In the genomic region with DNA sequence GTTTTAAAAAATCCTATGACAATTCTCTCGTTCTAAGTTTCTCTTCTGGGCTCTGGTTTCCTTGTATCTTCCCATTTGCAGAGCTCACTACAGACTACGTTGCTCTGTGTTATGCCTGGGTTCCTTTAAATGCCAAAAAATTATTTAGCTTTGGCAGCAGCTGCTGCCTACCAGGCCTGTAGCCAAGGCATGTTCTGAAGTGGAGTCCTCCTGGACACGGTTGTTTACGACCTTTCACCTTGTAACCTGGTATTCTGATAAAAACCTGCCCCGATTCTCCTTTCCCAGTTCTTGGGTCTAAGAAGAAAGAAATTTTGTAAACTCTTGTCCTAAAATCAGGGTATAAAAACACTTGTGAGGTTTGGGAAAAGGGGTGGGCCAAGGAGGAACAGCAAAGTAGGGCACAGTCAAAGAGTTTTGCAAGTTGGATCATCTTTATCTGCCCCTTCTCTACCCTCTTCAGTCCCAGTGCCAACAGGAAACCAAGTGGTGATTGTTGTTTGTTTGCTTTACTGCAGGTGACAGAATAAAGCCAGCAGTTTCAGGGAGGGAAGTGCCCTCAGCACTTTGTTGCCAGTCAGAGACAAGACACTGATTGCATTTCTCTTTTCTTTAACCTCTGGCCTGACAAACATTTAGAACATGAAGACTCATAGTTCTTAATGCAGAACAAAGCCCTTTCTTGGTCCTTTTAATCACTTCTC, we compare ENCODE assay signal across 8 cellular contexts. TPM values are rescaled to one million over a fixed set of nuclear protein-coding genes. Genes with fewer than 3 reads are reported as not detected.
DNase-seq lines count a peak whose midpoint lies in the region; ATAC-seq and TF ChIP-seq lines count a peak whose summit lies in the region.

No MANE protein-coding gene starts in this region.

- no peaks in the 10 kb centered on the region for H3K9me3 Mint-ChIP-seq in activated naive CD4-positive, alpha-beta T cell treated with anti-CD3 and anti-CD28 coated beads, Interleukin-2, amount 50 U/mL, for 72 hours
- no peaks in the 10 kb centered on the region for H3K9me3 Mint-ChIP-seq in type B pancreatic cell

- H3K4me3 Mint-ChIP-seq in type B pancreatic cell: peak overlapping the region; percentile 52

- TF ChIP-seq CTCF in type B pancreatic cell (conservative IDR thresholded peaks at IDR 0.05): no peak

- peaks cover 22 to 28% of the 10 kb centered on the region in 2 donors for H3K36me3 Mint-ChIP-seq in activated naive CD4-positive, alpha-beta T cell treated with anti-CD3 and anti-CD28 coated beads, Interleukin-2, amount 50 U/mL, for 72 hours
- peaks cover 12% of the 10 kb centered on the region for H3K36me3 Mint-ChIP-seq in type B pancreatic cell

- H3K27ac Mint-ChIP-seq in activated naive CD4-positive, alpha-beta T cell treated with anti-CD3 and anti-CD28 coated beads, Interleukin-2, amount 50 U/mL, for 72 hours: peak overlapping the region; percentile 90 to 96
- peak overlapping the region; percentile 74 for H3K27ac Mint-ChIP-seq in type B pancreatic cell

- ATAC-seq in activated naive CD4-positive, alpha-beta T cell treated with anti-CD3 and anti-CD28 coated beads, Interleukin-2, amount 50 U/mL, for 72 hours: no peak
- ATAC-seq in left lobe of liver (peak; percentile 66), HG02970 (IDR thresholded peaks at IDR 0.05; ENCODE audit: low FRiP score, unreplicated experiment) (no peak)

- H3K4me1 Mint-ChIP-seq in type B pancreatic cell (ENCODE audit: unreplicated experiment): peaks cover 33% of the 10 kb centered on the region

- DNase-seq in activated gamma-delta T cell treated with Interleukin-2 at 50 U/mL for 16 hours: peak; percentile 54
- no peak for DNase-seq in activated gamma-delta T cell (lab: John Stamatoyannopoulos, UW)
- no peak for DNase-seq in activated naive CD4-positive, alpha-beta T cell treated with anti-CD3 and anti-CD28 coated beads, Interleukin-2, amount 50 U/mL, for 72 hours (ENCODE audit: low spot score in 2 of 2)
- peak; percentile 84 for DNase-seq in left lobe of liver (ENCODE audit: low spot score)
- no peak for DNase-seq in type B pancreatic cell (ENCODE audit: extremely low spot score, unreplicated experiment)
- no peak for DNase-seq in GM19238 (ENCODE audit: insufficient read length, low spot score)
- DNase-seq in NCI-H82 (lab: John Stamatoyannopoulos, UW): no peak

- H3K27me3 Mint-ChIP-seq in type B pancreatic cell: no peaks in the 10 kb centered on the region

RNA-seq across cellular contexts. Expression of gene TXNIP, which starts 3.1 kb away (rescaled TPM):
- 100 to 1,000 TPM in 1 of 2 donors, 10 to 100 TPM in 1; 67.9 to 120 TPM for total RNA-seq in activated naive CD4-positive, alpha-beta T cell treated with anti-CD3 and anti-CD28 coated beads, Interleukin-2, amount 50 U/mL, for 72 hours
- total RNA-seq in left lobe of liver: 66.5 TPM
- total RNA-seq in type B pancreatic cell (ENCODE audit: low replicate concordance): 88.8 and 96.7 TPM in 2 replicates

RNA-seq across cellular contexts. Expression of gene HJV, which starts 22.1 kb away (rescaled TPM):
- total RNA-seq in activated naive CD4-positive, alpha-beta T cell treated with anti-CD3 and anti-CD28 coated beads, Interleukin-2, amount 50 U/mL, for 72 hours: not detected
- 110 TPM for total RNA-seq in left lobe of liver
- total RNA-seq in type B pancreatic cell (ENCODE audit: low replicate concordance): not detected in 2 replicates

RNA-seq across cellular contexts. Expression of gene POLR3GL, which starts 35.0 kb away (rescaled TPM):
- 10 to 100 TPM; 22.0 to 31.9 TPM for total RNA-seq in activated naive CD4-positive, alpha-beta T cell treated with anti-CD3 and anti-CD28 coated beads, Interleukin-2, amount 50 U/mL, for 72 hours
- total RNA-seq in left lobe of liver (14.2 TPM), type B pancreatic cell (ENCODE audit: low replicate concordance) (8.5 and 14.1 TPM in 2 replicates)

RNA-seq across cellular contexts. Expression of gene ANKRD34A, which starts 35.1 kb away (rescaled TPM):
- total RNA-seq in activated naive CD4-positive, alpha-beta T cell treated with anti-CD3 and anti-CD28 coated beads, Interleukin-2, amount 50 U/mL, for 72 hours: 1 to 10 TPM; 5.4 to 9.1 TPM
- total RNA-seq in left lobe of liver: 0.65 TPM
- 0.12 and 0.94 TPM in 2 replicates for total RNA-seq in type B pancreatic cell (ENCODE audit: low replicate concordance)

RNA-seq across cellular contexts. Expression of gene LIX1L, which starts 41.7 kb away (rescaled TPM):
- 10 to 100 TPM; 47.9 to 50.1 TPM for total RNA-seq in activated naive CD4-positive, alpha-beta T cell treated with anti-CD3 and anti-CD28 coated beads, Interleukin-2, amount 50 U/mL, for 72 hours
- total RNA-seq in left lobe of liver: 11.4 TPM
- total RNA-seq in type B pancreatic cell (ENCODE audit: low replicate concordance): 2.4 and 24.2 TPM in 2 replicates

Comparison
In these comparisons a context has a peak if more than half of its experiments do, and no peak if none do; other contexts are left out.
1. DNase-seq: peak in activated gamma-delta T cell treated with Interleukin-2 at 50 U/mL for 16 hours (single experiment) and left lobe of liver (single experiment); none in activated gamma-delta T cell (single experiment), activated naive CD4-positive, alpha-beta T cell treated with anti-CD3 and anti-CD28 coated beads, Interleukin-2, amount 50 U/mL, for 72 hours (0 of 2), type B pancreatic cell (single experiment), GM19238 (single experiment) and NCI-H82 (single experiment).
2. RNA of gene HJV, which starts 22.1 kb away (total RNA-seq): 110 TPM in left lobe of liver (single experiment); not detected in type B pancreatic cell and not detected in activated naive CD4-positive, alpha-beta T cell treated with anti-CD3 and anti-CD28 coated beads, Interleukin-2, amount 50 U/mL, for 72 hours; every median in the first group is over 10 times any median in the second.